Comparison of ENCODE assay signal across 1 cellular context in the genomic region with DNA sequence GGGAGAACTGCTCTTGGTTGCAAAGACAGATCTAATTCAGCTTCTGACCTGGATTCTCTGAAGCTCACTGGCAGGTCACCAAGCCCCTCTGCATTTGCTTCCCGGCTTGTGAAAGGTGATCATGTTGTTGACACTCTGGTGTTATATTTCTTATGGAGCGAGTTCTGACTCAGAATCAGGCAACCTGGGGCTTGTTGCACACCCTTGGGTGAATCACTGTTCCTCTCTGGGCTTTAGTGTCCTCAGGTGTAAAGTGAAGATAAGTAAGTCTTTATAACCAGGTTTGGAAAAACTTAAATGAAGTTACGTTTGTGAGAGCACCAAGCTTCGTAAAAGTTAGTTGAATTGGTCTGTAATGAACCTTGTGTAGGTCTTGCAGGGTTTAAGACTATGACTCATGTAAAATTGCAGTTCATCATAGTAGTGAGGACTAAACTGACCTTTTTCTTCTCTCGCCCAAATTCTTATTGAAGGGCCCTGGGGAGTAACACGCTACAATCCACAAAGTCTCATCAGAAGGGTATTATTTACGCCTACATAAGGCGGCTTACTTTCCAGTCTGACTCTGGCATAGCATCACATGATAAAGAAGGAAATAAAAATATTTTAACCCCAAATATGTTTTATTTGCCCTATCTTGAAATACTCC.
TF ChIP-seq lines count a peak whose summit lies in the region.

No MANE protein-coding gene starts in this region.

TF ChIP-seq in A549, 52 proteins besides CTCF, POLR2A, EP300 and RAD21 (continued from another document):
- TF ChIP-seq, protein P1, sequence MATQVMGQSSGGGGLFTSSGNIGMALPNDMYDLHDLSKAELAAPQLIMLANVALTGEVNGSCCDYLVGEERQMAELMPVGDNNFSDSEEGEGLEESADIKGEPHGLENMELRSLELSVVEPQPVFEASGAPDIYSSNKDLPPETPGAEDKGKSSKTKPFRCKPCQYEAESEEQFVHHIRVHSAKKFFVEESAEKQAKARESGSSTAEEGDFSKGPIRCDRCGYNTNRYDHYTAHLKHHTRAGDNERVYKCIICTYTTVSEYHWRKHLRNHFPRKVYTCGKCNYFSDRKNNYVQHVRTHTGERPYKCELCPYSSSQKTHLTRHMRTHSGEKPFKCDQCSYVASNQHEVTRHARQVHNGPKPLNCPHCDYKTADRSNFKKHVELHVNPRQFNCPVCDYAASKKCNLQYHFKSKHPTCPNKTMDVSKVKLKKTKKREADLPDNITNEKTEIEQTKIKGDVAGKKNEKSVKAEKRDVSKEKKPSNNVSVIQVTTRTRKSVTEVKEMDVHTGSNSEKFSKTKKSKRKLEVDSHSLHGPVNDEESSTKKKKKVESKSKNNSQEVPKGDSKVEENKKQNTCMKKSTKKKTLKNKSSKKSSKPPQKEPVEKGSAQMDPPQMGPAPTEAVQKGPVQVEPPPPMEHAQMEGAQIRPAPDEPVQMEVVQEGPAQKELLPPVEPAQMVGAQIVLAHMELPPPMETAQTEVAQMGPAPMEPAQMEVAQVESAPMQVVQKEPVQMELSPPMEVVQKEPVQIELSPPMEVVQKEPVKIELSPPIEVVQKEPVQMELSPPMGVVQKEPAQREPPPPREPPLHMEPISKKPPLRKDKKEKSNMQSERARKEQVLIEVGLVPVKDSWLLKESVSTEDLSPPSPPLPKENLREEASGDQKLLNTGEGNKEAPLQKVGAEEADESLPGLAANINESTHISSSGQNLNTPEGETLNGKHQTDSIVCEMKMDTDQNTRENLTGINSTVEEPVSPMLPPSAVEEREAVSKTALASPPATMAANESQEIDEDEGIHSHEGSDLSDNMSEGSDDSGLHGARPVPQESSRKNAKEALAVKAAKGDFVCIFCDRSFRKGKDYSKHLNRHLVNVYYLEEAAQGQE (IDR thresholded peaks at IDR 0.05) = no peak
- TF ChIP-seq HDAC2 (IDR thresholded peaks at IDR 0.05) (no peak), FOSL2 (IDR thresholded peaks at IDR 0.05) (no peak), FOSL2 (CRISPR knock-in tag; IDR thresholded peaks at IDR 0.05) (peak; percentile 44), NR3C1 (IDR thresholded peaks at IDR 0.05) (no peak), FOXS1 (CRISPR knock-in tag; IDR thresholded peaks at IDR 0.05) (no peak)
